In genomic region chr16:56950455-56950854, GRCh38 we compare ENCODE assay signal across 1 cellular context.
TF ChIP-seq lines count a peak whose summit lies in the region.

No MANE protein-coding gene starts in this region.

TF ChIP-seq in HepG2, 621 proteins besides CTCF, POLR2A, EP300 and RAD21:
- TF ChIP-seq SMC3 (IDR thresholded peaks at IDR 0.05; ENCODE audit: low read length): peak; percentile 3; the same call in 1 of the 2 replicates
- TF ChIP-seq ZNF33A (CRISPR knock-in tag; IDR thresholded peaks at IDR 0.05; ENCODE audit: borderline replicate concordance): no peak
- 0 out of 2 replicates have a peak, but pooled peaks have one; percentile 24 for TF ChIP-seq ZNF431 (CRISPR knock-in tag; IDR thresholded peaks at IDR 0.05; ENCODE audit: borderline replicate concordance, low read depth)
- no peak for TF ChIP-seq SKIL (CRISPR knock-in tag; IDR thresholded peaks at IDR 0.05; ENCODE audit: borderline replicate concordance)
- no peak for TF ChIP-seq MAZ (IDR thresholded peaks at IDR 0.05; ENCODE audit: borderline replicate concordance, low read depth, low read length)
- TF ChIP-seq MAZ (CRISPR knock-in tag; IDR thresholded peaks at IDR 0.05; ENCODE audit: low read depth): no peak
- TF ChIP-seq ZNF282 (IDR thresholded peaks at IDR 0.05; ENCODE audit: partially characterized antibody): no peak
- TF ChIP-seq HOMEZ (CRISPR knock-in tag; IDR thresholded peaks at IDR 0.05; ENCODE audit: low read depth): no peak
- TF ChIP-seq ZNF574 (CRISPR knock-in tag; IDR thresholded peaks at IDR 0.05): 0 out of 2 replicates have a peak, but pooled peaks have one; percentile 6
- TF ChIP-seq MNT (IDR thresholded peaks at IDR 0.05): peak; percentile 25; the same call in 1 of the 2 replicates
- TF ChIP-seq ZNF547 (CRISPR knock-in tag; IDR thresholded peaks at IDR 0.05): no peak
- no peak for TF ChIP-seq NFKBIZ (CRISPR knock-in tag; IDR thresholded peaks at IDR 0.05)
- peak; percentile 8; the same call in 1 of the 2 replicates for TF ChIP-seq ZFY (CRISPR knock-in tag; IDR thresholded peaks at IDR 0.05)
- TF ChIP-seq HNF4G (IDR thresholded peaks at IDR 0.05; ENCODE audit: borderline replicate concordance, low read depth, low read length): no peak
- no peak for TF ChIP-seq HNF4G (CRISPR knock-in tag; IDR thresholded peaks at IDR 0.05; ENCODE audit: borderline replicate concordance, low read depth)
- TF ChIP-seq ZBTB1 (CRISPR knock-in tag; IDR thresholded peaks at IDR 0.05; ENCODE audit: borderline replicate concordance): no peak
- no peak for TF ChIP-seq ZMAT3 (CRISPR knock-in tag; conservative IDR thresholded peaks at IDR 0.05)
- TF ChIP-seq STAG1 (CRISPR knock-in tag; IDR thresholded peaks at IDR 0.05): no peak
- TF ChIP-seq CBX1 (IDR thresholded peaks at IDR 0.05; ENCODE audit: low read depth): no peak
- no peak for TF ChIP-seq THAP8 (CRISPR knock-in tag; IDR thresholded peaks at IDR 0.05; ENCODE audit: borderline replicate concordance)
- TF ChIP-seq FOSL2 (CRISPR knock-in tag; IDR thresholded peaks at IDR 0.05): no peak
- no peak for TF ChIP-seq ARID2 (CRISPR knock-in tag; IDR thresholded peaks at IDR 0.05; ENCODE audit: borderline replicate concordance)
